ENCODE assay signal across 14 cellular contexts in the genomic region with DNA sequence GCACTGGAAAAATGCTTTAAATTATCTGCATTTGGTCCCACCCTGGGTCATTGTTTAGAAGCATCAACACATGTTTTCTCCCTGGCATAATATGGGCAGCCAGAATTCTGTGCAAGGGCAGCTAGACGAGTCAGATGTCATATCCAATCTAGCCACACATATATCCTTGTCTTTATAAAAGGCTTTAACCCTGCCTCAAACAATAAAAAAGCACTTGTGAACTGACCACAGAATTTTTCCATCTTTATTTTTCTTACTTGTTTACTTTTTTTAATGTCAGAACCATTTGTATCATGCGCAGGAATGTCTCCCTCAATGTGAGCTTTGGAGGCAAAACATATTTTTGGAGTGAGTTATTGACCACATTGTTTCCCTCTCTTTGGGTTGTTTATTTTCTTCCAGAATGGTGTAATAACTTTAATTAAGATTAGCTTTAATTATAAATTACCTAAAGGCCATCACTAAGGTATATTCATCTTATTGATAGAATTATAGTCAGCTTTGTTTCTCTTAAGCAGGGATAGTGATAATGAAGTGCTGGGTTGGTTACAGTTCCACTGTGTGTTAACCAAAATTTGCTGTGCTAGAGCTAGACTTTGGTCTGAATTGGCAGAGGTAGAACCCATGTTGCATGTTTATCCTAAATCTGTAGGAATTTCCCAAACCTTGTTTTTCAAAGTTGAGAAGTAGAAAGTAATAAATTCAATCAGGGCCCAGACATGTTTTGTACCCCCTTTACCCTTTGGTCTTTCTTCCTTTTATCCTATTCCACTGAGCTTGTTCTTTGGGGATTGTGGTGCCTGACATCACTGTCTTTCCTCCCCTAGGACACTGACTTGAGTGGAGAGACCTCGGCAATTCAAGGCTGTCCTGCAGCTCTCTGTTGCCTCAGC.
DNase-seq lines count a peak whose midpoint lies in the region; ATAC-seq, FAIRE-seq and TF ChIP-seq lines count a peak whose summit lies in the region.
"Had no signal": no experiment of that assay in that cellular context is flagged by ENCODE, and none has a peak within 500 bp of the region (broad histone marks: within the 10 kb centered on the region; RNA-seq: fewer than 3 reads in every experiment).

No MANE protein-coding gene starts in this region.

- intact Hi-C loops in body of pancreas (cut with DNase I), result no loop called here
- intact Hi-C loops in left lung (cut with DNase I), result no loop called here
- intact Hi-C loops in upper lobe of right lung (cut with DNase I), result no loop called here

- H3K36me3 ChIP-seq in body of pancreas (replicated peaks in 1 of 2; ENCODE audit: insufficient read depth in 1 of 2, low read depth in 2 of 2) (no peaks in the 10 kb centered on the region), left lung (no peaks in the 10 kb centered on the region), upper lobe of right lung (no peaks in the 10 kb centered on the region)
- H3K36me3 ChIP-seq: ovary had no signal

- H3K4me1 ChIP-seq in body of pancreas, result peaks cover 19% of the 10 kb centered on the region
- no peaks in the 10 kb centered on the region for H3K4me1 ChIP-seq in left lung
- H3K4me1 ChIP-seq in upper lobe of right lung, result peaks cover 24% of the 10 kb centered on the region

- no peaks in the 10 kb centered on the region for H3K9me3 ChIP-seq in body of pancreas
- H3K9me3 ChIP-seq in left lung, result no peaks in the 10 kb centered on the region
- no peaks in the 10 kb centered on the region for H3K9me3 ChIP-seq in upper lobe of right lung
- H3K9me3 ChIP-seq: ovary had no signal

- WGBS in body of pancreas, 2 donors, result 53 to 56% methylated on average over 3 of the region's 3 CpGs

- H3K27ac ChIP-seq in body of pancreas (peak overlapping the region in 3 of 4 donors; percentile 27 to 34 (median 33)), left lung (peak overlapping the region in 1 of 2 donors; percentile 52), upper lobe of right lung (peak overlapping the region; percentile 58)

- H3K4me3 ChIP-seq in body of pancreas (no peak overlapping the region), left lung (no peak overlapping the region), upper lobe of right lung (no peak overlapping the region)
- H3K4me3 ChIP-seq: ovary had no signal

- peak; percentile 32 for ATAC-seq in body of pancreas
- peak; percentile 68 for ATAC-seq in left lung
- no peak for ATAC-seq in upper lobe of right lung
- ATAC-seq in GM21447 (IDR thresholded peaks at IDR 0.05; ENCODE audit: unreplicated experiment), result no peak
- ATAC-seq: activated CD8-positive, alpha-beta T cell treated with anti-CD3 and anti-CD28 coated beads, Interleukin-2, amount 10 ng/mL, durations not matched to agents 7 days and 5 days; HCT116 had no signal

- DNase-seq in H54 (ENCODE audit: insufficient read length, low spot score) (no peak), body of pancreas (peak in 1 of 4 donors; percentile 12), left lung (no peak), upper lobe of right lung (no peak), NCI-H1930 (lab: John Stamatoyannopoulos, UW) (no peak), HPDE6-E6E7 (ENCODE audit: extremely low spot score) (no peak)
- DNase-seq: activated CD8-positive, alpha-beta T cell treated with anti-CD3 and anti-CD28 coated beads, Interleukin-2, amount 10 ng/mL, durations not matched to agents 7 days and 5 days; activated naive CD4-positive, alpha-beta T cell treated with anti-CD3 and anti-CD28 coated beads for 36 hours; NCI-H1417 treated with DMSO at 0.1 percent for 48 hours; NCI-H526; stimulated activated CD4-positive, alpha-beta T cell treated with anti-CD3 and anti-CD28 coated beads, Interleukin-4, amount 100 ng/mL, for 4 hours had no signal

- no peak for TF ChIP-seq POLR2A in H54 (IDR thresholded peaks at IDR 0.05; ENCODE audit: low read depth, low read length)
- TF ChIP-seq POLR2A in body of pancreas (IDR thresholded peaks at IDR 0.05), result no peak

- H3K27me3 ChIP-seq in body of pancreas (no peaks in the 10 kb centered on the region), left lung (no peaks in the 10 kb centered on the region), upper lobe of right lung (no peaks in the 10 kb centered on the region)
- H3K27me3 ChIP-seq: ovary had no signal

- peak; percentile 81 for FAIRE-seq in H54 (lab: Jason Lieb, UNC)

- TF ChIP-seq CTCF in body of pancreas (IDR thresholded peaks at IDR 0.05) (no peak), left lung (IDR thresholded peaks at IDR 0.05) (no peak), upper lobe of right lung (IDR thresholded peaks at IDR 0.05) (no peak)

Comparison
In these comparisons a context has a peak if more than half of its experiments do, and no peak if none do; other contexts are left out.
1. ATAC-seq: peak in body of pancreas (single experiment) and left lung (single experiment); none in upper lobe of right lung (single experiment) and GM21447 (single experiment).